Comparison of ENCODE assay signal across 9 cellular contexts in genomic region chr2:146734042-146734715, GRCh38.
DNase-seq lines count a peak whose midpoint lies in the region; ATAC-seq, FAIRE-seq and TF ChIP-seq lines count a peak whose summit lies in the region.
"Had no signal": no experiment of that assay in that cellular context is flagged by ENCODE, and none has a peak within 500 bp of the region (broad histone marks: within the 10 kb centered on the region; RNA-seq: fewer than 3 reads in every experiment).

No MANE protein-coding gene starts in this region.

- H3K4me3 ChIP-seq in DND-41 (ENCODE audit: low read depth in 1 of 2, low read length in 2 of 2) (no peak overlapping the region), GM23338 (no peak overlapping the region)

- no peak for FAIRE-seq in GM19239 (lab: Jason Lieb, UNC)

- peak; percentile 63 for TF ChIP-seq CTCF in DND-41 (IDR thresholded peaks at IDR 0.05; ENCODE audit: borderline replicate concordance, extremely low read depth, low read length, poor library complexity, severe bottlenecking)
- TF ChIP-seq CTCF in GM23338 (conservative IDR thresholded peaks at IDR 0.05; ENCODE audit: low read depth in 2 of 2): peak; percentile 80

- H2AFZ ChIP-seq in DND-41 (ENCODE audit: low read depth, low read length) (no peak overlapping the region), GM23338 (peak overlapping the region; percentile 1; the same call in 1 of the 2 replicates)

- DNase-seq in DND-41 (peak; percentile 3), GM23338 (ENCODE audit: low spot score) (peak; percentile 74), MV-4-11 (lab: John Stamatoyannopoulos, UW) (peak; percentile 67), SKM-1 (lab: John Stamatoyannopoulos, UW; ENCODE audit: unreplicated experiment) (peak; percentile 61), glomerular visceral epithelial cell (ENCODE audit: extremely low spot score) (peak; percentile 66), GM19239 (ENCODE audit: insufficient read length, low spot score) (no peak)
- no peak for DNase-seq in stimulated activated naive B cell treated with anti-CD40 and anti-IgM and Interleukin-4, amounts not matched to agents 10 μg/mL and 1 μg/mL and 100 μg/mL, for 72 hours
- no peak for DNase-seq in activated CD4-positive, alpha-beta T cell treated with anti-CD3 and anti-CD28 coated beads, Interleukin-2, amount 10 ng/mL, durations not matched to agents 7 days and 5 days
- DNase-seq: activated B cell treated with CpG ODN at 0.5 μM for 24 hours had no signal

- no peak overlapping the region for H3K27ac Mint-ChIP-seq in GM23338
- no peak overlapping the region for H3K27ac Mint-ChIP-seq in stimulated activated naive B cell treated with anti-CD40 and anti-IgM and Interleukin-4, amounts not matched to agents 10 μg/mL and 1 μg/mL and 100 μg/mL, for 72 hours
- H3K27ac Mint-ChIP-seq in activated CD4-positive, alpha-beta T cell treated with anti-CD3 and anti-CD28 coated beads, Interleukin-2, amount 10 ng/mL, durations not matched to agents 7 days and 5 days: no peak overlapping the region
- H3K27ac Mint-ChIP-seq: activated B cell treated with CpG ODN at 0.5 μM for 24 hours had no signal

- H3K27ac ChIP-seq in DND-41 (ENCODE audit: low read length) (no peak overlapping the region), GM23338 (ENCODE audit: low read depth) (no peak overlapping the region)

- H3K4me1 ChIP-seq in DND-41 (ENCODE audit: insufficient read depth, low read length) (no peaks in the 10 kb centered on the region), GM23338 (ENCODE audit: insufficient read depth) (no peaks in the 10 kb centered on the region; the same call in 1 of the 2 replicates)

- H3K27me3 ChIP-seq in DND-41 (ENCODE audit: insufficient read depth, low read length, poor library complexity) (no peaks in the 10 kb centered on the region), GM23338 (ENCODE audit: insufficient read depth) (no peaks in the 10 kb centered on the region)

- H3K27me3 Mint-ChIP-seq in GM23338 (ENCODE audit: insufficient read depth, low read depth, poor library complexity): no peaks in the 10 kb centered on the region
- H3K27me3 Mint-ChIP-seq in stimulated activated naive B cell treated with anti-CD40 and anti-IgM and Interleukin-4, amounts not matched to agents 10 μg/mL and 1 μg/mL and 100 μg/mL, for 72 hours: no peaks in the 10 kb centered on the region
- no peaks in the 10 kb centered on the region for H3K27me3 Mint-ChIP-seq in activated CD4-positive, alpha-beta T cell treated with anti-CD3 and anti-CD28 coated beads, Interleukin-2, amount 10 ng/mL, durations not matched to agents 7 days and 5 days
- H3K27me3 Mint-ChIP-seq: activated B cell treated with CpG ODN at 0.5 μM for 24 hours had no signal

- H3K9me3 ChIP-seq in DND-41 (ENCODE audit: insufficient read depth, low read length, severe bottlenecking): no peaks in the 10 kb centered on the region

- ATAC-seq in DND-41 (ENCODE audit: insufficient read depth, low read depth) (peak; percentile 83), GM23338 (peak; percentile 88)
- peak; percentile 51 to 69 for ATAC-seq in stimulated activated naive B cell treated with anti-CD40 and anti-IgM and Interleukin-4, amounts not matched to agents 10 μg/mL and 1 μg/mL and 100 μg/mL, for 72 hours (replicated peaks)

- H3F3A ChIP-seq in GM23338 (replicated peaks; ENCODE audit: low read depth): no peaks in the 10 kb centered on the region

- peaks cover 6% of the 10 kb centered on the region; the same call in 2 of the 3 replicates for H3K4me1 Mint-ChIP-seq in GM23338
- no peaks in the 10 kb centered on the region for H3K4me1 Mint-ChIP-seq in stimulated activated naive B cell treated with anti-CD40 and anti-IgM and Interleukin-4, amounts not matched to agents 10 μg/mL and 1 μg/mL and 100 μg/mL, for 72 hours
- no peaks in the 10 kb centered on the region for H3K4me1 Mint-ChIP-seq in activated CD4-positive, alpha-beta T cell treated with anti-CD3 and anti-CD28 coated beads, Interleukin-2, amount 10 ng/mL, durations not matched to agents 7 days and 5 days
- H3K4me1 Mint-ChIP-seq: activated B cell treated with CpG ODN at 0.5 μM for 24 hours had no signal

- H3K9me3 Mint-ChIP-seq in GM23338: no peaks in the 10 kb centered on the region
- H3K9me3 Mint-ChIP-seq in stimulated activated naive B cell treated with anti-CD40 and anti-IgM and Interleukin-4, amounts not matched to agents 10 μg/mL and 1 μg/mL and 100 μg/mL, for 72 hours: no peaks in the 10 kb centered on the region
- no peaks in the 10 kb centered on the region for H3K9me3 Mint-ChIP-seq in activated CD4-positive, alpha-beta T cell treated with anti-CD3 and anti-CD28 coated beads, Interleukin-2, amount 10 ng/mL, durations not matched to agents 7 days and 5 days
- H3K9me3 Mint-ChIP-seq: activated B cell treated with CpG ODN at 0.5 μM for 24 hours had no signal

- H3K79me2 ChIP-seq in DND-41 (ENCODE audit: insufficient read depth, low read length): no peaks in the 10 kb centered on the region
- no peaks in the 10 kb centered on the region for H3K79me2 ChIP-seq in GM23338 (replicated peaks; ENCODE audit: insufficient read depth)

- no peak overlapping the region for H3K4me3 Mint-ChIP-seq in GM23338
- no peak overlapping the region for H3K4me3 Mint-ChIP-seq in stimulated activated naive B cell treated with anti-CD40 and anti-IgM and Interleukin-4, amounts not matched to agents 10 μg/mL and 1 μg/mL and 100 μg/mL, for 72 hours
- no peak overlapping the region for H3K4me3 Mint-ChIP-seq in activated CD4-positive, alpha-beta T cell treated with anti-CD3 and anti-CD28 coated beads, Interleukin-2, amount 10 ng/mL, durations not matched to agents 7 days and 5 days
- H3K4me3 Mint-ChIP-seq: activated B cell treated with CpG ODN at 0.5 μM for 24 hours had no signal

- no peak overlapping the region for H3K9ac ChIP-seq in DND-41 (ENCODE audit: low read depth, low read length)

- POLR2A ChIA-PET in activated CD4-positive, alpha-beta T cell treated with anti-CD3 and anti-CD28 coated beads, Interleukin-2, amount 10 ng/mL, durations not matched to agents 7 days and 5 days (lab: Charles Lee): no interaction called here

- H3K36me3 Mint-ChIP-seq in GM23338 (ENCODE audit: low read depth): no peaks in the 10 kb centered on the region
- no peaks in the 10 kb centered on the region for H3K36me3 Mint-ChIP-seq in stimulated activated naive B cell treated with anti-CD40 and anti-IgM and Interleukin-4, amounts not matched to agents 10 μg/mL and 1 μg/mL and 100 μg/mL, for 72 hours
- H3K36me3 Mint-ChIP-seq in activated CD4-positive, alpha-beta T cell treated with anti-CD3 and anti-CD28 coated beads, Interleukin-2, amount 10 ng/mL, durations not matched to agents 7 days and 5 days (ENCODE audit: low read depth): no peaks in the 10 kb centered on the region

- H3K36me3 ChIP-seq in DND-41 (ENCODE audit: insufficient read depth, low read length): no peaks in the 10 kb centered on the region
- no peaks in the 10 kb centered on the region for H3K36me3 ChIP-seq in GM23338 (ENCODE audit: insufficient read depth)

- CTCF ChIA-PET in activated CD4-positive, alpha-beta T cell treated with anti-CD3 and anti-CD28 coated beads, Interleukin-2, amount 10 ng/mL, durations not matched to agents 7 days and 5 days (lab: Charles Lee): no interaction called here

- no peaks in the 10 kb centered on the region for H3K9me2 ChIP-seq in GM23338 (ENCODE audit: insufficient read depth)

- H4K20me1 ChIP-seq in DND-41 (ENCODE audit: insufficient read depth, low read length) (no peaks in the 10 kb centered on the region), GM23338 (replicated peaks; ENCODE audit: insufficient read depth) (no peaks in the 10 kb centered on the region)

- H3K4me2 ChIP-seq in DND-41 (ENCODE audit: insufficient read depth, low read length) (no peak overlapping the region), GM23338 (no peak overlapping the region)

TF ChIP-seq in GM23338, 12 proteins besides CTCF, POLR2A, EP300 and RAD21 (continues in another document):
- no peak for TF ChIP-seq ETS1 (IDR thresholded peaks at IDR 0.05)

Comparison
In these comparisons a context has a peak if more than half of its experiments do, and no peak if none do; other contexts are left out.
1. DNase-seq: peak in DND-41 (single experiment), GM23338 (single experiment), MV-4-11 (single experiment), SKM-1 (single experiment) and glomerular visceral epithelial cell (single experiment); none in stimulated activated naive B cell treated with anti-CD40 and anti-IgM and Interleukin-4, amounts not matched to agents 10 μg/mL and 1 μg/mL and 100 μg/mL, for 72 hours (single experiment), GM19239 (single experiment) and activated CD4-positive, alpha-beta T cell treated with anti-CD3 and anti-CD28 coated beads, Interleukin-2, amount 10 ng/mL, durations not matched to agents 7 days and 5 days (single experiment).
2. Peak in every context shown above with its lines, with median percentiles within 50 percentile points of each other: ATAC-seq.